ENCODE assay signal across 17 cellular contexts in the genomic region with DNA sequence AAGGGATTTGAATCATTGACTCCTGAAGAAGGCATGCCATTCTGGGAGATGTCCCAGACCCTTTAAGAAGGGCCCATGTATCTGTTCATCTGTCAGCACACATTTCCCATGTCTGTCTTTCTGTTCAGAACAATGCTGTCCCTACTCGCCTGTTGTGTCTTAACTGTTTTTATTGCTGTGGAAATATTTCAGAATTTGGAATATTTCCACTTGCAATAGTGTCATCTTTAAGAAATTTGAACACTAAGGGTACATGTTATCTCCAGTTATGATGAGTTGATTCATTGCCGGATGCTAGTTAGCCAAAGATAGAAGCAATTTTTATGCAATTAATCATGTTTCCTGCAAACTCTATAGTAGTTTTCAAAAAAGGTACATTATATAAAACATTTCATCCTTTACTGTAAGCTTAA. TPM values are rescaled to one million over a fixed set of nuclear protein-coding genes. Genes with fewer than 3 reads are reported as not detected.
DNase-seq lines count a peak whose midpoint lies in the region; ATAC-seq and TF ChIP-seq lines count a peak whose summit lies in the region.
"Had no signal": no experiment of that assay in that cellular context is flagged by ENCODE, and none has a peak within 500 bp of the region (broad histone marks: within the 10 kb centered on the region; RNA-seq: fewer than 3 reads in every experiment).

No MANE protein-coding gene starts in this region.

- H2AFZ ChIP-seq in mammary epithelial cell (ENCODE audit: low read depth, low read length): peak overlapping the region; percentile 45
- H2AFZ ChIP-seq: hepatocyte had no signal

- in situ Hi-C loops in mammary epithelial cell (cut with MboI; ENCODE audit: low sequenced_read_pairs in 2 of 2): no loop called here

- peak overlapping the region; percentile 29 for H3K4me2 ChIP-seq in mammary epithelial cell (ENCODE audit: insufficient read depth, low read depth, low read length)
- H3K4me2 ChIP-seq: hepatocyte had no signal

- TF ChIP-seq EP300 in suprapubic skin (IDR thresholded peaks at IDR 0.05): no peak

- H3K36me3 ChIP-seq in mammary epithelial cell (ENCODE audit: insufficient read depth, low read length) (no peaks in the 10 kb centered on the region), heart left ventricle (no peaks in the 10 kb centered on the region), suprapubic skin (no peaks in the 10 kb centered on the region), upper lobe of right lung (no peaks in the 10 kb centered on the region)
- H3K36me3 ChIP-seq: left lung, tibial nerve had no signal

- H3K9ac ChIP-seq in mammary epithelial cell (ENCODE audit: insufficient read depth, low read length): no peak overlapping the region

- WGBS in mammary epithelial cell (ENCODE audit: low coverage, missing lambda C conversion rate): 11% methylated on average over 2 of the region's 2 CpGs
- WGBS in heart left ventricle, 4 donors: 52 to 62% (median 57%) methylated on average over 2 of the region's 2 CpGs
- 47% methylated on average over 2 of the region's 2 CpGs for WGBS in suprapubic skin

- no peaks in the 10 kb centered on the region for H4K20me1 ChIP-seq in mammary epithelial cell (ENCODE audit: insufficient read depth, low read length)

- intact Hi-C loops in mammary epithelial cell (cut with micrococcal nuclease) (no loop called here), heart left ventricle (cut with DNase I) (loop anchor here in 1 of 10 donors (10.0 kb wide), 1 partner anchor 101 kb away; no protein-coding TSS in a partner anchor), upper lobe of right lung (cut with DNase I) (no loop called here)

- H3K4me3 ChIP-seq in mammary epithelial cell (replicated peaks in 1 of 3; ENCODE audit: insufficient read depth in 1 of 3, low read depth in 2 of 3, low read length in 3 of 3): no peak overlapping the region
- H3K4me3 ChIP-seq in heart left ventricle: no peak overlapping the region
- no peak overlapping the region for H3K4me3 ChIP-seq in suprapubic skin
- H3K4me3 ChIP-seq in upper lobe of right lung: no peak overlapping the region
- H3K4me3 ChIP-seq: hepatocyte, left lung, tibial nerve had no signal

- H3K27ac ChIP-seq in mammary epithelial cell (ENCODE audit: insufficient read depth, low read depth, low read length) (peak overlapping the region; percentile 38), heart left ventricle (peak overlapping the region in 4 of 12 donors; percentile 11 to 55 (median 16)), suprapubic skin (peak overlapping the region; percentile 20), upper lobe of right lung (no peak overlapping the region)
- H3K27ac ChIP-seq: hepatocyte, left lung had no signal

- dilution Hi-C loops in mammary epithelial cell (cut with HindIII; ENCODE audit: low sequenced_read_pairs): no loop called here

- TF ChIP-seq POLR2A in heart left ventricle (IDR thresholded peaks at IDR 0.05) (no peak), suprapubic skin (IDR thresholded peaks at IDR 0.05) (no peak)

- peak; percentile 80 for DNase-seq in HS-5 (ENCODE audit: low read depth)
- DNase-seq in mammary epithelial cell: peak; percentile 26
- DNase-seq in heart left ventricle: no peak
- no peak for DNase-seq in suprapubic skin (ENCODE audit: low spot score in 2 of 2)
- no peak for DNase-seq in LoVo (ENCODE audit: low spot score)
- no peak for DNase-seq in upper lobe of right lung
- DNase-seq: endodermal cell; GF-D8; left lung; naive thymus-derived CD8-positive, alpha-beta T cell; NCI-H1105 treated with DMSO at 0.1 percent for 48 hours; NCI-H446; OCI-M1 had no signal

- CTCF ChIA-PET in mammary epithelial cell (lab: Charles Lee; ENCODE audit: low non-redundant PET): no interaction called here

- H3K4me1 ChIP-seq in mammary epithelial cell (ENCODE audit: insufficient read depth, low read length) (peaks cover 65% of the 10 kb centered on the region), heart left ventricle (peaks cover 0 to 15% (median under 1%) of the 10 kb centered on the region in 12 donors), suprapubic skin (peaks cover 8% of the 10 kb centered on the region), upper lobe of right lung (no peaks in the 10 kb centered on the region)
- H3K4me1 ChIP-seq: left lung had no signal

- TF ChIP-seq CTCF in mammary epithelial cell (conservative IDR thresholded peaks at IDR 0.05 in 1 of 2, IDR thresholded peaks at IDR 0.05 in 1 of 2; ENCODE audit: extremely low read depth in 1 of 2, insufficient read depth in 1 of 2, low read depth in 1 of 2, low read length in 2 of 2) (no peak), heart left ventricle (IDR thresholded peaks at IDR 0.05) (no peak), suprapubic skin (IDR thresholded peaks at IDR 0.05) (no peak), upper lobe of right lung (IDR thresholded peaks at IDR 0.05) (no peak)

- no peaks in the 10 kb centered on the region for H3K27me3 ChIP-seq in mammary epithelial cell (ENCODE audit: insufficient read depth, low read length)
- H3K27me3 ChIP-seq in heart left ventricle: no peaks in the 10 kb centered on the region
- no peaks in the 10 kb centered on the region for H3K27me3 ChIP-seq in suprapubic skin
- no peaks in the 10 kb centered on the region for H3K27me3 ChIP-seq in upper lobe of right lung
- H3K27me3 ChIP-seq: hepatocyte, left lung, tibial nerve had no signal

- peaks cover 3% of the 10 kb centered on the region for H3K79me2 ChIP-seq in mammary epithelial cell (ENCODE audit: insufficient read depth, low read length)
- H3K79me2 ChIP-seq: hepatocyte had no signal

- peak; percentile 37 to 67 (median 50) for ATAC-seq in heart left ventricle
- no peak for ATAC-seq in GM18498 (IDR thresholded peaks at IDR 0.05; ENCODE audit: unreplicated experiment)
- ATAC-seq in upper lobe of right lung: no peak
- ATAC-seq: naive thymus-derived CD8-positive, alpha-beta T cell had no signal

- BruUV-seq in mammary epithelial cell (replicated peaks; lab: Mats Ljungman, UMichigan): no TSS peak

- no peaks in the 10 kb centered on the region for H3K9me3 ChIP-seq in mammary epithelial cell (replicated peaks; ENCODE audit: insufficient read depth, low read length)
- no peaks in the 10 kb centered on the region for H3K9me3 ChIP-seq in heart left ventricle
- no peaks in the 10 kb centered on the region for H3K9me3 ChIP-seq in suprapubic skin
- H3K9me3 ChIP-seq in upper lobe of right lung: no peaks in the 10 kb centered on the region
- H3K9me3 ChIP-seq: left lung, tibial nerve had no signal

RNA-seq across cellular contexts. Expression of a gene that starts 36.9 kb away (rescaled TPM):
- total RNA-seq in mammary epithelial cell (under 1 TPM in 1 of 2 donors, not detected in 1; 0.17 TPM), heart left ventricle (not detected), suprapubic skin (not detected), upper lobe of right lung (not detected)
- polyA plus RNA-seq in mammary epithelial cell (not detected), heart left ventricle (not detected)
- polyA minus RNA-seq in mammary epithelial cell: not detected
- total RNA-seq: endodermal cell; H1; hepatocyte; left lung; naive thymus-derived CD8-positive, alpha-beta T cell; tibial nerve had no signal
- polyA plus RNA-seq: H1 had no signal

Comparison
In these comparisons a context has a peak if more than half of its experiments do, and no peak if none do; other contexts are left out.
1. DNase-seq: peak in HS-5 (single experiment) and mammary epithelial cell (single experiment); none in heart left ventricle (0 of 5), suprapubic skin (0 of 2), LoVo (single experiment) and upper lobe of right lung (single experiment).
2. ATAC-seq: peak in heart left ventricle (4 of 4); none in GM18498 (single experiment) and upper lobe of right lung (single experiment).